ENCODE assay signal across 22 cellular contexts in the genomic region with DNA sequence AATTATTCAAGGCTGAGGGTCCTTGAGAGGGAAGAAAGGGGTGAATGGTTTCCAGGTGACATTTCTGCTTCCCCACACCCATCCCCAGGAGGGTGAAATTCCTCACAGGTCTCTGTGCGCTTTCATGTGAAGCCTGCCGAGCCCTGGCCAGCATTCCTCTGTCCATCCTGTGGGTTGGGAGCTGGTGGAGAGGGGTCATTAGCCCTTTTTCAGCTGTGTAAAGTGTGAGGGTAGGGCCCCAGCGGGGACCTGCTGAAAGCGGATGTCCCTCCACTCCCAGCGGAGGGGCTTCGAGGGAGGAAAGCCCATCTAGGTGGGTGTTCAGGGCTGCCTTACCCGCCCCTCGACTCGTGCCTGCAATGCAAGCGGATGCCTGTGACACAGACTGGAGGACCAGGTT. TPM values are rescaled to one million over a fixed set of nuclear protein-coding genes. Genes with fewer than 3 reads are reported as not detected.
"Had no signal": no experiment of that assay in that cellular context is flagged by ENCODE, and none has a peak within 500 bp of the region (broad histone marks: within the 10 kb centered on the region; RNA-seq: fewer than 3 reads in every experiment).

No MANE protein-coding gene starts in this region.

- H3K27ac ChIP-seq: cardiac muscle cell, esophagus squamous epithelium, neutrophil, pancreas, suprapubic skin, upper lobe of left lung had no signal

- H3K27ac Mint-ChIP-seq: activated CD4-positive, alpha-beta memory T cell treated with anti-CD3 and anti-CD28 coated beads for 36 hours; activated naive CD8-positive, alpha-beta T cell treated with anti-CD3 and anti-CD28 coated beads for 36 hours; naive thymus-derived CD4-positive, alpha-beta T cell; stimulated activated naive CD8-positive, alpha-beta T cell treated with anti-CD3 and anti-CD28 coated beads, Interleukin-15, amount 100 ng/mL, for 72 hours had no signal

- DNase-seq: activated CD4-positive, alpha-beta memory T cell treated with anti-CD3 and anti-CD28 coated beads for 36 hours; activated CD4-positive, alpha-beta T cell treated with anti-CD3 and anti-CD28 coated beads for 4 hours; activated naive CD8-positive, alpha-beta T cell treated with anti-CD3 and anti-CD28 coated beads for 36 hours; activated T-cell treated with anti-CD3 and anti-CD28 coated beads for 4 hours; amniotic stem cell; dermis blood vessel endothelial cell; effector memory CD4-positive, alpha-beta T cell; esophagus squamous epithelium; kidney; left ventricle myocardium superior; naive thymus-derived CD4-positive, alpha-beta T cell; pancreas; stimulated activated CD4-positive, alpha-beta T cell treated with anti-CD3 and anti-CD28 coated beads, Interleukin-4, amount 100 ng/mL, for 1 hour; stimulated activated naive CD8-positive, alpha-beta T cell treated with anti-CD3 and anti-CD28 coated beads, Interleukin-15, amount 100 ng/mL, for 72 hours; T-helper 2 cell; upper lobe of left lung had no signal

- H3K4me1 ChIP-seq: pancreas, suprapubic skin had no signal

- H3K4me3 ChIP-seq: cardiac muscle cell, esophagus squamous epithelium, pancreas, smooth muscle cell, suprapubic skin, upper lobe of left lung had no signal

- H3K4me2 ChIP-seq: smooth muscle cell had no signal

- H3K36me3 Mint-ChIP-seq: activated CD4-positive, alpha-beta memory T cell treated with anti-CD3 and anti-CD28 coated beads for 36 hours; activated naive CD8-positive, alpha-beta T cell treated with anti-CD3 and anti-CD28 coated beads for 36 hours; naive thymus-derived CD4-positive, alpha-beta T cell had no signal

- H3K4me3 Mint-ChIP-seq: activated CD4-positive, alpha-beta memory T cell treated with anti-CD3 and anti-CD28 coated beads for 36 hours; activated naive CD8-positive, alpha-beta T cell treated with anti-CD3 and anti-CD28 coated beads for 36 hours; naive thymus-derived CD4-positive, alpha-beta T cell; stimulated activated naive CD8-positive, alpha-beta T cell treated with anti-CD3 and anti-CD28 coated beads, Interleukin-15, amount 100 ng/mL, for 72 hours had no signal

- H3K9me3 Mint-ChIP-seq: activated CD4-positive, alpha-beta memory T cell treated with anti-CD3 and anti-CD28 coated beads for 36 hours; activated naive CD8-positive, alpha-beta T cell treated with anti-CD3 and anti-CD28 coated beads for 36 hours; naive thymus-derived CD4-positive, alpha-beta T cell; stimulated activated naive CD8-positive, alpha-beta T cell treated with anti-CD3 and anti-CD28 coated beads, Interleukin-15, amount 100 ng/mL, for 72 hours had no signal

- H3K36me3 ChIP-seq: cardiac muscle cell, esophagus squamous epithelium, neutrophil, pancreas, suprapubic skin, upper lobe of left lung had no signal

- H3K9me3 ChIP-seq: esophagus squamous epithelium, neutrophil, pancreas, suprapubic skin, upper lobe of left lung had no signal

RNA-seq across cellular contexts. Expression of a gene that starts 53.3 kb away (rescaled TPM):
- total RNA-seq: dermis blood vessel endothelial cell, left ventricle myocardium superior, pulmonary artery endothelial cell, sciatic nerve, smooth muscle cell had no signal
